In genomic region chr1:1429671-1430073, GRCh38 we compare ENCODE assay signal across 1 cellular context.
TF ChIP-seq lines count a peak whose summit lies in the region.

No MANE protein-coding gene starts in this region.

TF ChIP-seq in WTC11, 78 proteins besides CTCF, POLR2A, EP300 and RAD21 (continued from another document):
- no peak for TF ChIP-seq ZNF532 (CRISPR knock-in tag; IDR thresholded peaks at IDR 0.05; ENCODE audit: borderline replicate concordance)
